13 cellular contexts compared by ENCODE assay signal in the genomic region with DNA sequence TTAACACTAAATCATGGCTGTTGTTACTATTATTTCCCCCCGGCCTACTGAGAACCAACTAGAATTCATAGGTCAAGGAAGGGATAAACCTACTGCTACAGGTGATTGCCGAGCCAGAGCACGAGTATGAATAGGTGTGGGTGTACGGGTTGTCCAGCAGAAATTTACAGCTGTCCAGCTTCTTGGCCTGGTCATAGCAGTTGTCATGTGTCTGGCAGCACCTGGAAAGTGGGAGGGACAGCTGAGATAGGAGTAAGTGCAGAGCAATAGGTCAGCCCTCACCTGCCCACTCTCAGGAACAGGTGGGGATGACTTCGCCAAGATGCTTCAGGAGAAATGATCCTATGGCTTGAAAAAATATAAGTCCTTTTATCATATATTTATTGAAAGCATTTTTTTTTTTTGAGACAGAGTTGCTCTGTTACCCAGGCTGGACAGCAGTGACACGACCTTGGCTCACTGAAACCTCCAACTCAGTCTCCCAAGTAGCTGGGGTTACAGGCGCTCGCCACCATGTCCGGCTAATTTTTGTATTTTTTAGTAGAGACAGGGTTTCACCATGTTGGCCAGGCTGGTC. TPM values are rescaled to one million over a fixed set of nuclear protein-coding genes. Genes with fewer than 3 reads are reported as not detected.
DNase-seq lines count a peak whose midpoint lies in the region; ATAC-seq and TF ChIP-seq lines count a peak whose summit lies in the region.
"Had no signal": no experiment of that assay in that cellular context is flagged by ENCODE, and none has a peak within 500 bp of the region (broad histone marks: within the 10 kb centered on the region; RNA-seq: fewer than 3 reads in every experiment).

No MANE protein-coding gene starts in this region.

- no peaks in the 10 kb centered on the region for H3K79me2 ChIP-seq in SU-DHL-6 (ENCODE audit: insufficient read depth, low read length)

- H3K4me3 Mint-ChIP-seq in activated T-helper 2 cell treated with anti-CD3 and anti-CD28 coated beads, Interferon-gamma antibody, Interleukin-2, Interleukin-4, amounts not matched to agents 10 μg/mL and 5 μg/mL and 100 μg/mL, durations not matched to agents 14 hours and 24 hours and 36 hours (ENCODE audit: low read depth) = no peak overlapping the region

- no peaks in the 10 kb centered on the region for H3K4me1 ChIP-seq in right cardiac atrium (ENCODE audit: control insufficient read depth, insufficient read depth, low read length)
- H3K4me1 ChIP-seq in right lobe of liver = peaks cover 0 to 38% (median 14%) of the 10 kb centered on the region in 4 donors
- no peaks in the 10 kb centered on the region for H3K4me1 ChIP-seq in prostate gland (replicated peaks)

- no peaks in the 10 kb centered on the region for H3K36me3 ChIP-seq in SU-DHL-6 (ENCODE audit: low read length)
- H3K36me3 ChIP-seq in right lobe of liver = no peaks in the 10 kb centered on the region
- no peaks in the 10 kb centered on the region for H3K36me3 ChIP-seq in prostate gland
- H3K36me3 ChIP-seq: ascending aorta had no signal

- H3K9me2 ChIP-seq in SU-DHL-6 (replicated peaks; ENCODE audit: insufficient read depth, low read length) = no peaks in the 10 kb centered on the region

- peaks cover 3% of the 10 kb centered on the region for H3K27me3 Mint-ChIP-seq in activated T-helper 2 cell treated with anti-CD3 and anti-CD28 coated beads, Interferon-gamma antibody, Interleukin-2, Interleukin-4, amounts not matched to agents 10 μg/mL and 5 μg/mL and 100 μg/mL, durations not matched to agents 14 hours and 24 hours and 36 hours (ENCODE audit: low read depth)

- H4K20me1 ChIP-seq in SU-DHL-6 (ENCODE audit: low read depth, low read length) = no peaks in the 10 kb centered on the region

- no peak overlapping the region for H2AFZ ChIP-seq in SU-DHL-6 (ENCODE audit: low read depth, low read length, severe bottlenecking)

- H3K36me3 Mint-ChIP-seq in activated T-helper 2 cell treated with anti-CD3 and anti-CD28 coated beads, Interferon-gamma antibody, Interleukin-2, Interleukin-4, amounts not matched to agents 10 μg/mL and 5 μg/mL and 100 μg/mL, durations not matched to agents 14 hours and 24 hours and 36 hours (ENCODE audit: low read depth) = no peaks in the 10 kb centered on the region

- WGBS in right cardiac atrium = 55% methylated on average over 9 of the region's 9 CpGs
- WGBS in right lobe of liver (ENCODE audit: insufficient coverage, low coverage, low lambda C conversion rate, missing lambda C conversion rate) = 40% methylated on average over 9 of the region's 9 CpGs
- 54% methylated on average over 9 of the region's 9 CpGs for WGBS in prostate gland

- H3K9me3 ChIP-seq in right cardiac atrium (ENCODE audit: control insufficient read depth, low read length) = no peaks in the 10 kb centered on the region
- no peaks in the 10 kb centered on the region for H3K9me3 ChIP-seq in SU-DHL-6 (ENCODE audit: insufficient read depth, low read length)
- H3K9me3 ChIP-seq in right lobe of liver = no peaks in the 10 kb centered on the region
- H3K9me3 ChIP-seq in prostate gland = no peaks in the 10 kb centered on the region
- H3K9me3 ChIP-seq: ascending aorta had no signal

- H3F3A ChIP-seq in SU-DHL-6 (ENCODE audit: insufficient read depth) = no peaks in the 10 kb centered on the region

- no peak overlapping the region for H3K4me3 ChIP-seq in right cardiac atrium (ENCODE audit: low read length)
- H3K4me3 ChIP-seq in SU-DHL-6 (ENCODE audit: insufficient read depth, low read length, poor library complexity, severe bottlenecking) = no peak overlapping the region
- no peak overlapping the region for H3K4me3 ChIP-seq in right lobe of liver
- no peak overlapping the region for H3K4me3 ChIP-seq in prostate gland

- H3K27ac Mint-ChIP-seq in activated T-helper 2 cell treated with anti-CD3 and anti-CD28 coated beads, Interferon-gamma antibody, Interleukin-2, Interleukin-4, amounts not matched to agents 10 μg/mL and 5 μg/mL and 100 μg/mL, durations not matched to agents 14 hours and 24 hours and 36 hours = no peak overlapping the region

- no peak for DNase-seq in right cardiac atrium
- no peak for DNase-seq in left cardiac atrium
- peak; percentile 35 to 79 (median 78) for DNase-seq in right lobe of liver
- no peak for DNase-seq in prostate gland (ENCODE audit: low spot score)
- no peak for DNase-seq in activated T-helper 2 cell treated with anti-CD3 and anti-CD28 coated beads, Interferon-gamma antibody, Interleukin-2, Interleukin-4, amounts not matched to agents 10 μg/mL and 5 μg/mL and 100 μg/mL, durations not matched to agents 14 hours and 24 hours and 36 hours (ENCODE audit: low spot score)
- DNase-seq in nucleus accumbens (lab: John Stamatoyannopoulos, UW) = no peak

- no peaks in the 10 kb centered on the region for H3K9me3 Mint-ChIP-seq in activated T-helper 2 cell treated with anti-CD3 and anti-CD28 coated beads, Interferon-gamma antibody, Interleukin-2, Interleukin-4, amounts not matched to agents 10 μg/mL and 5 μg/mL and 100 μg/mL, durations not matched to agents 14 hours and 24 hours and 36 hours

- ATAC-seq in right cardiac atrium (peak; percentile 23 to 25), left cardiac atrium (no peak), right lobe of liver (peak; percentile 59 to 80 (median 68)), HG02763 (IDR thresholded peaks at IDR 0.05; ENCODE audit: unreplicated experiment) (no peak)

- TF ChIP-seq CTCF in SU-DHL-6 (IDR thresholded peaks at IDR 0.05; ENCODE audit: insufficient read depth, low read length, poor library complexity, severe bottlenecking) = no peak
- TF ChIP-seq CTCF in right lobe of liver (IDR thresholded peaks at IDR 0.05) = no peak
- TF ChIP-seq CTCF in prostate gland (IDR thresholded peaks at IDR 0.05) = no peak

- peak overlapping the region; percentile 97 for H3K4me2 ChIP-seq in SU-DHL-6 (ENCODE audit: low read depth, low read length, poor library complexity, severe bottlenecking)

- H3K27me3 ChIP-seq in right cardiac atrium (ENCODE audit: control insufficient read depth, insufficient read depth) (no peaks in the 10 kb centered on the region), SU-DHL-6 (ENCODE audit: low read length) (no peaks in the 10 kb centered on the region), right lobe of liver (no peaks in the 10 kb centered on the region), prostate gland (replicated peaks; ENCODE audit: insufficient read depth) (no peaks in the 10 kb centered on the region)
- H3K27me3 ChIP-seq: ascending aorta had no signal

- no peak overlapping the region for H3K9ac ChIP-seq in SU-DHL-6 (ENCODE audit: low read length)

- TF ChIP-seq POLR2A in right lobe of liver (IDR thresholded peaks at IDR 0.05) (no peak), prostate gland (IDR thresholded peaks at IDR 0.05) (no peak)

- intact Hi-C loops in right cardiac atrium (cut with DNase I) = no loop called here
- intact Hi-C loops in left cardiac atrium (cut with DNase I) = no loop called here
- intact Hi-C loops in right lobe of liver (cut with DNase I) = no loop called here
- intact Hi-C loops in prostate gland (cut with DNase I) = no loop called here
- intact Hi-C loops in activated T-helper 2 cell treated with anti-CD3 and anti-CD28 coated beads, Interferon-gamma antibody, Interleukin-2, Interleukin-4, amounts not matched to agents 10 μg/mL and 5 μg/mL and 100 μg/mL, durations not matched to agents 14 hours and 24 hours and 36 hours (cut with micrococcal nuclease) = loop anchor here (5.0 to 10.0 kb wide), 2 partner anchors 112 to 260 kb away; a partner anchor contains a TSS

- H3K27ac ChIP-seq in right cardiac atrium (ENCODE audit: low read length) (no peak overlapping the region), SU-DHL-6 (ENCODE audit: low read depth, low read length) (no peak overlapping the region), right lobe of liver (peak overlapping the region in 2 of 3 donors; percentile 13 to 38), prostate gland (no peak overlapping the region)
- H3K27ac ChIP-seq: ascending aorta had no signal

- peaks cover 9% of the 10 kb centered on the region for H3K4me1 Mint-ChIP-seq in activated T-helper 2 cell treated with anti-CD3 and anti-CD28 coated beads, Interferon-gamma antibody, Interleukin-2, Interleukin-4, amounts not matched to agents 10 μg/mL and 5 μg/mL and 100 μg/mL, durations not matched to agents 14 hours and 24 hours and 36 hours (ENCODE audit: low read depth)

RNA-seq across cellular contexts. Expression of a gene that starts 2.6 kb away (rescaled TPM):
- total RNA-seq in right cardiac atrium (not detected), left cardiac atrium (not detected), right lobe of liver (not detected), prostate gland (not detected)
- not detected for polyA plus RNA-seq in right cardiac atrium
- not detected in 2 replicates for total RNA-seq in activated T-helper 2 cell treated with anti-CD3 and anti-CD28 coated beads, Interferon-gamma antibody, Interleukin-2, Interleukin-4, amounts not matched to agents 10 μg/mL and 5 μg/mL and 100 μg/mL, durations not matched to agents 14 hours and 24 hours and 36 hours
- total RNA-seq: ascending aorta, Calu3, SK-MEL-5 had no signal
- polyA plus RNA-seq: keratinocyte had no signal

RNA-seq across cellular contexts. Expression of a gene that starts 22.8 kb away (rescaled TPM):
- total RNA-seq in right cardiac atrium (1 to 10 TPM; 3.0 to 6.9 (median 6.2) TPM), left cardiac atrium (1 to 10 TPM; 2.8 to 5.8 TPM), right lobe of liver (1 to 10 TPM in 5 of 6 experiments, under 1 TPM in 1; 0.56 to 4.1 (median 3.0) TPM), prostate gland (1 to 10 TPM in 1 of 2 donors, under 1 TPM in 1; 0.96 to 2.2 TPM)
- polyA plus RNA-seq in right cardiac atrium = 6.0 TPM
- 2.0 and 2.2 TPM in 2 replicates for total RNA-seq in activated T-helper 2 cell treated with anti-CD3 and anti-CD28 coated beads, Interferon-gamma antibody, Interleukin-2, Interleukin-4, amounts not matched to agents 10 μg/mL and 5 μg/mL and 100 μg/mL, durations not matched to agents 14 hours and 24 hours and 36 hours
- total RNA-seq: ascending aorta had no signal

RNA-seq across cellular contexts. Expression of a gene that starts 31.9 kb away (rescaled TPM):
- total RNA-seq in right cardiac atrium = 1,000 to 10,000 TPM; 1,094 to 5,230 (median 2,674) TPM
- not detected for polyA plus RNA-seq in right cardiac atrium
- total RNA-seq in left cardiac atrium = 1,000 to 10,000 TPM; 1,261 to 6,779 TPM
- total RNA-seq in right lobe of liver = 1,000 to 10,000 TPM in 4 of 6 experiments, under 1 TPM in 1, not detected in 1; under 0.01 to 2,710 (median 2,128) TPM
- total RNA-seq in prostate gland = under 1 TPM; under 0.01 TPM
- 2,603 and 2,662 TPM in 2 replicates for total RNA-seq in activated T-helper 2 cell treated with anti-CD3 and anti-CD28 coated beads, Interferon-gamma antibody, Interleukin-2, Interleukin-4, amounts not matched to agents 10 μg/mL and 5 μg/mL and 100 μg/mL, durations not matched to agents 14 hours and 24 hours and 36 hours
- total RNA-seq: ascending aorta, SK-MEL-5 had no signal

RNA-seq across cellular contexts. Expression of a gene that starts 33.2 kb away (rescaled TPM):
- total RNA-seq in right cardiac atrium (over 10,000 TPM; 12,754 to 31,201 (median 26,788) TPM), left cardiac atrium (over 10,000 TPM; 14,688 to 67,133 TPM), right lobe of liver (1,000 to 10,000 TPM in 4 of 6 experiments, under 1 TPM in 2; under 0.01 to 8,070 (median 3,211) TPM), prostate gland (under 1 TPM; under 0.01 TPM)
- polyA plus RNA-seq in right cardiac atrium = not detected
- 5,714 and 6,075 TPM in 2 replicates for total RNA-seq in activated T-helper 2 cell treated with anti-CD3 and anti-CD28 coated beads, Interferon-gamma antibody, Interleukin-2, Interleukin-4, amounts not matched to agents 10 μg/mL and 5 μg/mL and 100 μg/mL, durations not matched to agents 14 hours and 24 hours and 36 hours
- total RNA-seq: ascending aorta had no signal

RNA-seq across cellular contexts. Expression of a gene that starts 44.0 kb away (rescaled TPM):
- 10 to 100 TPM in 1 of 4 donors, 1 to 10 TPM in 3; 3.0 to 10.7 (median 5.1) TPM for total RNA-seq in right cardiac atrium
- polyA plus RNA-seq in right cardiac atrium = 2.1 TPM
- 1 to 10 TPM; 6.2 to 7.8 TPM for total RNA-seq in left cardiac atrium
- total RNA-seq in right lobe of liver = 1 to 10 TPM in 1 of 6 experiments, under 1 TPM in 1, not detected in 4; 0.06 to 1.6 TPM
- total RNA-seq in prostate gland = 1 to 10 TPM; 1.7 to 8.2 TPM
- 1.4 and 3.5 TPM in 2 replicates for total RNA-seq in activated T-helper 2 cell treated with anti-CD3 and anti-CD28 coated beads, Interferon-gamma antibody, Interleukin-2, Interleukin-4, amounts not matched to agents 10 μg/mL and 5 μg/mL and 100 μg/mL, durations not matched to agents 14 hours and 24 hours and 36 hours
- total RNA-seq: mononuclear cell had no signal
- polyA plus RNA-seq: keratinocyte had no signal

Comparison
In these comparisons a context has a peak if more than half of its experiments do, and no peak if none do; other contexts are left out.
1. ATAC-seq: peak in right cardiac atrium (2 of 2) and right lobe of liver (4 of 4); none in left cardiac atrium (0 of 2) and HG02763 (single experiment).
2. DNase-seq: peak in right lobe of liver (3 of 3); none in right cardiac atrium (0 of 3), left cardiac atrium (single experiment), prostate gland (single experiment), activated T-helper 2 cell treated with anti-CD3 and anti-CD28 coated beads, Interferon-gamma antibody, Interleukin-2, Interleukin-4, amounts not matched to agents 10 μg/mL and 5 μg/mL and 100 μg/mL, durations not matched to agents 14 hours and 24 hours and 36 hours (single experiment) and nucleus accumbens (0 of 56).
3. H3K27ac ChIP-seq: peak in right lobe of liver (2 of 3); none in right cardiac atrium (single experiment), SU-DHL-6 (single experiment) and prostate gland (0 of 2).